In genomic region chr2:174121612-174122011, GRCh38 we compare ENCODE assay signal across 1 cellular context.
TF ChIP-seq lines count a peak whose summit lies in the region.

No MANE protein-coding gene starts in this region.

TF ChIP-seq in GM23338, 12 proteins besides CTCF, POLR2A, EP300 and RAD21 (continued from another document):
- TF ChIP-seq ZNF462 (CRISPR knock-in tag; IDR thresholded peaks at IDR 0.05) (no peak), STAT1 (IDR thresholded peaks at IDR 0.05; ENCODE audit: unreplicated experiment) (no peak), ZNF114 (CRISPR knock-in tag; IDR thresholded peaks at IDR 0.05) (no peak), POLR2AphosphoS5 (IDR thresholded peaks at IDR 0.05; ENCODE audit: low read depth) (no peak), JUNB (IDR thresholded peaks at IDR 0.05; ENCODE audit: unreplicated experiment) (no peak)
